Comparison of ENCODE assay signal across 24 cellular contexts in genomic region chr3:70400194-70400593, GRCh38.
A peak's percentile ranks its signal among the peaks of the same experiment; 100 is the strongest.
DNase-seq lines count a peak whose midpoint lies in the region; ATAC-seq, FAIRE-seq and TF ChIP-seq lines count a peak whose summit lies in the region.
"Had no signal": no experiment of that assay in that cellular context is flagged by ENCODE, and none has a peak within 500 bp of the region (broad histone marks: within the 10 kb centered on the region; RNA-seq: fewer than 3 reads in every experiment).

No MANE protein-coding gene starts in this region.

- no peaks in the 10 kb centered on the region for H3K4me1 ChIP-seq in upper lobe of right lung
- H3K4me1 ChIP-seq: BLaER1, transverse colon had no signal

- H3K27me3 ChIP-seq in upper lobe of right lung, result no peaks in the 10 kb centered on the region
- H3K27me3 ChIP-seq: BLaER1, transverse colon had no signal

- TF ChIP-seq CTCF in upper lobe of right lung (IDR thresholded peaks at IDR 0.05), result no peak

- ATAC-seq in GM19395 (IDR thresholded peaks at IDR 0.05; ENCODE audit: unreplicated experiment), result peak; percentile 91
- ATAC-seq in HG02588 (IDR thresholded peaks at IDR 0.05; ENCODE audit: unreplicated experiment), result peak; percentile 64
- peak; percentile 81 for ATAC-seq in HG03159 (IDR thresholded peaks at IDR 0.05; ENCODE audit: unreplicated experiment)
- no peak for ATAC-seq in activated T-helper 17 cell treated with anti-CD3 and anti-CD28 coated beads, Interleukin-2, amount 50 U/mL, for 72 hours (replicated peaks)
- no peak for ATAC-seq in upper lobe of right lung
- ATAC-seq: HCT116 had no signal

- no peaks in the 10 kb centered on the region for H3K36me3 ChIP-seq in upper lobe of right lung
- H3K36me3 ChIP-seq: BLaER1, transverse colon had no signal

- H3K9me3 ChIP-seq in upper lobe of right lung, result no peaks in the 10 kb centered on the region
- H3K9me3 ChIP-seq: BLaER1, transverse colon had no signal

- no peak overlapping the region for H3K4me3 Mint-ChIP-seq in activated T-helper 17 cell treated with anti-CD3 and anti-CD28 coated beads, Interleukin-2, amount 50 U/mL, for 72 hours
- H3K4me3 Mint-ChIP-seq: activated naive CD4-positive, alpha-beta T cell treated with anti-CD3 and anti-CD28 coated beads, Interleukin-2, amount 50 U/mL, for 24 hours; brain had no signal

- peak; percentile 65 for FAIRE-seq in GM12891 (lab: Jason Lieb, UNC)
- FAIRE-seq: A204.1, endothelial cell of umbilical vein had no signal

- H3K27ac ChIP-seq in upper lobe of right lung, result no peak overlapping the region
- H3K27ac ChIP-seq: BLaER1, coronary artery, transverse colon had no signal

- intact Hi-C loops in upper lobe of right lung (cut with DNase I), result no loop called here

- no peak overlapping the region for H3K4me3 ChIP-seq in upper lobe of right lung
- H3K4me3 ChIP-seq: BLaER1, coronary artery, transverse colon had no signal

- no peaks in the 10 kb centered on the region for H3K27me3 Mint-ChIP-seq in activated T-helper 17 cell treated with anti-CD3 and anti-CD28 coated beads, Interleukin-2, amount 50 U/mL, for 72 hours
- H3K27me3 Mint-ChIP-seq: brain had no signal

- H3K4me1 Mint-ChIP-seq in activated T-helper 17 cell treated with anti-CD3 and anti-CD28 coated beads, Interleukin-2, amount 50 U/mL, for 72 hours, result no peaks in the 10 kb centered on the region
- H3K4me1 Mint-ChIP-seq: activated naive CD4-positive, alpha-beta T cell treated with anti-CD3 and anti-CD28 coated beads, Interleukin-2, amount 50 U/mL, for 24 hours; brain had no signal

- no peak overlapping the region for H3K27ac Mint-ChIP-seq in activated T-helper 17 cell treated with anti-CD3 and anti-CD28 coated beads, Interleukin-2, amount 50 U/mL, for 72 hours
- H3K27ac Mint-ChIP-seq: activated naive CD4-positive, alpha-beta T cell treated with anti-CD3 and anti-CD28 coated beads, Interleukin-2, amount 50 U/mL, for 24 hours; brain had no signal

- DNase-seq in GM12891 (ENCODE audit: insufficient read length, low spot score) (no peak), NCI-H1092 treated with DMSO at 0.1 percent for 48 hours (lab: John Stamatoyannopoulos, UW) (no peak), upper lobe of right lung (no peak)
- no peak for DNase-seq in effector CD8-positive, alpha-beta T cell (lab: John Stamatoyannopoulos, UW)
- DNase-seq: activated T-cell treated with anti-CD3 and anti-CD28 coated beads for 4 hours; foreskin melanocyte; NCI-H187; NCI-H524; retina; Right ventricle myocardium superior; stimulated activated naive CD4-positive, alpha-beta T cell; T-helper 1 cell; transverse colon had no signal

- no peak for TF ChIP-seq POLR2A in GM12891 (IDR thresholded peaks at IDR 0.05; ENCODE audit: low read depth, low read length)

- no peaks in the 10 kb centered on the region for H3K9me3 Mint-ChIP-seq in activated T-helper 17 cell treated with anti-CD3 and anti-CD28 coated beads, Interleukin-2, amount 50 U/mL, for 72 hours
- H3K9me3 Mint-ChIP-seq: activated naive CD4-positive, alpha-beta T cell treated with anti-CD3 and anti-CD28 coated beads, Interleukin-2, amount 50 U/mL, for 24 hours; brain had no signal

- H3K36me3 Mint-ChIP-seq in activated T-helper 17 cell treated with anti-CD3 and anti-CD28 coated beads, Interleukin-2, amount 50 U/mL, for 72 hours (ENCODE audit: low read depth), result no peaks in the 10 kb centered on the region
- H3K36me3 Mint-ChIP-seq: activated naive CD4-positive, alpha-beta T cell treated with anti-CD3 and anti-CD28 coated beads, Interleukin-2, amount 50 U/mL, for 24 hours; brain had no signal

TF ChIP-seq in GM12891, 5 proteins besides CTCF, POLR2A, EP300 and RAD21:
- TF ChIP-seq TAF1 (IDR thresholded peaks at IDR 0.05; ENCODE audit: low read depth, low read length), result no peak

Comparison
In these comparisons a context has a peak if more than half of its experiments do, and no peak if none do; other contexts are left out.
1. ATAC-seq: peak in GM19395 (single experiment), HG02588 (single experiment) and HG03159 (single experiment); none in activated T-helper 17 cell treated with anti-CD3 and anti-CD28 coated beads, Interleukin-2, amount 50 U/mL, for 72 hours (single experiment) and upper lobe of right lung (single experiment).